In the genomic region with DNA sequence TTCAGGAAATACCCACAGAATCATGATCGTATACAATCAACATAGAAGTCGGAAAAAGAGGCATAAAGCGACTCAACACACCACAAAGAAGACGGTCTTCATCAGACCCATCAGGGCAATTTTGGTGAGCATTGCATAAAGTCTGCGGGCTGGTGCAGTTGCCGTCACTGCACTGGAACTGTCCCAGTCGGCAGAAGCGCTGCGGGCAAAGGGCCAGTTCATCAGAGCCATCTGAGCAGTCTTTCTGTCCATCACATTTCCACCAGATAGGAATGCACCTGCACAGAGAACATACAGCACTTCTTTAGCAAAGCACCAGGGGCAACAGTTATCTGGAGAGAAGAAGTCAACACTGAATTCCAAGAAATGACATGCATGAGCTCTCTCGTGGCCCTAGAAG, we compare ENCODE assay signal across 33 cellular contexts.
"Had no signal": no experiment of that assay in that cellular context is flagged by ENCODE, and none has a peak within 500 bp of the region (broad histone marks: within the 10 kb centered on the region; RNA-seq: fewer than 3 reads in every experiment).

No MANE protein-coding gene starts in this region.

- H3K27ac ChIP-seq: adrenal gland, body of pancreas, brain microvascular endothelial cell, breast epithelium, VCaP had no signal

- ATAC-seq: activated CD8-positive, alpha-beta T cell treated with anti-CD3 and anti-CD28 coated beads for 36 hours; activated naive CD4-positive, alpha-beta T cell treated with anti-CD3 and anti-CD28 coated beads, Interleukin-2, amount 50 U/mL, for 72 hours; activated T-cell treated with anti-CD3 and anti-CD28 coated beads, Interleukin-2, amount 50 U/mL, for 4 hours; activated T-cell treated with anti-CD3 and anti-CD28 coated beads, Interleukin-2, amount 50 U/mL, for 72 hours; activated T-helper 17 cell treated with anti-CD3 and anti-CD28 coated beads, Interleukin-2, amount 50 U/mL, for 72 hours; body of pancreas had no signal

- H3K4me3 ChIP-seq: adrenal gland, body of pancreas, breast epithelium had no signal

- FAIRE-seq: astrocyte, TTC549 had no signal

- H3K9me3 ChIP-seq: adrenal gland, body of pancreas, breast epithelium had no signal

- H3K27me3 ChIP-seq: adrenal gland, body of pancreas, brain microvascular endothelial cell, breast epithelium had no signal

- H3K4me1 ChIP-seq: adrenal gland, body of pancreas, breast epithelium had no signal

- DNase-seq: activated B cell treated with CpG ODN at 0.5 μM for 24 hours; activated CD4-positive, alpha-beta memory T cell treated with anti-CD3 and anti-CD28 coated beads for 36 hours; activated CD4-positive, alpha-beta T cell treated with anti-CD3 and anti-CD28 coated beads for 4 hours; activated CD4-positive, alpha-beta T cell treated with anti-CD3 and anti-CD28 coated beads, Interleukin-2, amount 10 ng/mL, durations not matched to agents 24 days and 14 days; activated CD4-positive, alpha-beta T cell treated with anti-CD3 and anti-CD28 coated beads, Interleukin-2, amount 50 U/mL, for 1 hour; activated CD4-positive, alpha-beta T cell treated with anti-CD3 and anti-CD28 coated beads, Interleukin-2, amount 50 U/mL, for 4 hours; activated CD4-positive, CD25-positive, alpha-beta regulatory T cell treated with anti-CD3 and anti-CD28 coated beads, Interleukin-2, amount 50 U/mL, for 72 hours; activated CD8-positive, alpha-beta memory T cell treated with anti-CD3 and anti-CD28 coated beads, Interleukin-2, amount 50 U/mL, for 4 hours; activated CD8-positive, alpha-beta T cell treated with anti-CD3 and anti-CD28 coated beads for 36 hours; activated effector memory CD4-positive, alpha-beta T cell treated with anti-CD3 and anti-CD28 coated beads, Interleukin-2, amount 50 U/mL, for 16 hours; activated gamma-delta T cell treated with Interleukin-2 at 50 U/mL for 16 hours; activated naive CD4-positive, alpha-beta T cell; activated naive CD4-positive, alpha-beta T cell treated with anti-CD3 and anti-CD28 coated beads for 36 hours; activated naive CD4-positive, alpha-beta T cell treated with anti-CD3 and anti-CD28 coated beads, Interleukin-2, amount 50 U/mL, for 16 hours; activated naive CD8-positive, alpha-beta T cell treated with anti-CD3 and anti-CD28 coated beads for 36 hours; activated T-cell treated with anti-CD3 and anti-CD28 coated beads for 4 hours; activated T-cell treated with anti-CD3 and anti-CD28 coated beads, Interleukin-2, amount 50 U/mL, for 1 hour; activated T-cell treated with anti-CD3 and anti-CD28 coated beads, Interleukin-2, amount 50 U/mL, for 4 hours; activated T-cell treated with anti-CD3 and anti-CD28 coated beads, Interleukin-2, amount 50 U/mL, for 72 hours; adrenal gland; amniotic stem cell; aorta; body of pancreas; brain microvascular endothelial cell; central memory CD4-positive, alpha-beta T cell; T-helper 2 cell; T-helper 9 cell had no signal

- H3K36me3 ChIP-seq: adrenal gland, brain microvascular endothelial cell, breast epithelium had no signal
